In genomic region chr7:123652406-123652805, GRCh38 we compare ENCODE assay signal across 16 cellular contexts. TPM values are rescaled to one million over a fixed set of nuclear protein-coding genes. Genes with fewer than 3 reads are reported as not detected.
A peak's percentile ranks its signal among the peaks of the same experiment; 100 is the strongest.
DNase-seq lines count a peak whose midpoint lies in the region; ATAC-seq and TF ChIP-seq lines count a peak whose summit lies in the region.
"Had no signal": no experiment of that assay in that cellular context is flagged by ENCODE, and none has a peak within 500 bp of the region (broad histone marks: within the 10 kb centered on the region; RNA-seq: fewer than 3 reads in every experiment).

No MANE protein-coding gene starts in this region.

- no peak for ATAC-seq in SK-N-SH treated with all-trans-retinoic acid at 6 μM for 48 hours
- ATAC-seq: GM12878, HCT116 had no signal

- no peaks in the 10 kb centered on the region for H3K27me3 ChIP-seq in left ventricle myocardium inferior (ENCODE audit: low read depth)
- H3K27me3 ChIP-seq: BLaER1 treated with 17β-estradiol and CSF1 and Interleukin-3, amounts not matched to agents 10 nM and 100 nM had no signal

- H3K9me3 ChIP-seq in left ventricle myocardium inferior (replicated peaks): no peaks in the 10 kb centered on the region
- H3K9me3 ChIP-seq: BLaER1 treated with 17β-estradiol and CSF1 and Interleukin-3, amounts not matched to agents 10 nM and 100 nM had no signal

- DNase-seq in left ventricle myocardium inferior: no peak
- DNase-seq in cardiac septum (ENCODE audit: low spot score): no peak
- peak; percentile 55 for DNase-seq in fibroblast of mammary gland (ENCODE audit: low read depth)
- no peak for DNase-seq in activated T-cell treated with anti-CD3 and anti-CD28 coated beads, Interleukin-2, amount 50 U/mL, for 1 hour
- DNase-seq in activated CD4-positive, alpha-beta T cell treated with anti-CD3 and anti-CD28 coated beads for 1 hour: no peak
- no peak for DNase-seq in caudate nucleus (lab: John Stamatoyannopoulos, UW)
- DNase-seq: ACHN; CD4-positive, CD25-positive, alpha-beta regulatory T cell; DMS53; GM23248 had no signal

- no peak for TF ChIP-seq CTCF in left ventricle myocardium inferior (IDR thresholded peaks at IDR 0.05; ENCODE audit: borderline replicate concordance)
- TF ChIP-seq CTCF in fibroblast of mammary gland (conservative IDR thresholded peaks at IDR 0.05; ENCODE audit: control insufficient read depth, insufficient read depth, low read depth, low read length): no peak

- H3K4me1 ChIP-seq in left ventricle myocardium inferior: peaks cover 60% of the 10 kb centered on the region

- no peak overlapping the region for H3K4me3 ChIP-seq in left ventricle myocardium inferior
- no peak overlapping the region for H3K4me3 ChIP-seq in fibroblast of mammary gland (ENCODE audit: control insufficient read depth, low read depth, low read length)
- H3K4me3 ChIP-seq: BLaER1 treated with 17β-estradiol and CSF1 and Interleukin-3, amounts not matched to agents 10 nM and 100 nM; GM12878; GM23248 had no signal

- intact Hi-C loops in left ventricle myocardium inferior (cut with micrococcal nuclease): no loop called here
- intact Hi-C loops in cardiac septum (cut with DNase I): no loop called here

- no peaks in the 10 kb centered on the region for H3K36me3 ChIP-seq in left ventricle myocardium inferior
- H3K36me3 ChIP-seq: BLaER1 treated with 17β-estradiol and CSF1 and Interleukin-3, amounts not matched to agents 10 nM and 100 nM had no signal

- H3K27ac ChIP-seq in left ventricle myocardium inferior (replicated peaks) (peak overlapping the region; percentile 56), caudate nucleus (ENCODE audit: low read depth, low read length) (no peak overlapping the region)
- H3K27ac ChIP-seq: BLaER1 treated with 17β-estradiol and CSF1 and Interleukin-3, amounts not matched to agents 10 nM and 100 nM; GM23248; HL-60 had no signal

TF ChIP-seq in SK-N-SH treated with all-trans-retinoic acid at 6 μM for 48 hours, 23 proteins besides CTCF, POLR2A, EP300 and RAD21:
- TF ChIP-seq ZNF565 (CRISPR knock-in tag; conservative IDR thresholded peaks at IDR 0.05; ENCODE audit: low read depth): no peak
- peak; percentile 31; the same call in 1 of the 2 replicates for TF ChIP-seq ZNF8 (CRISPR knock-in tag; IDR thresholded peaks at IDR 0.05)
- no peak for TF ChIP-seq TOX (CRISPR knock-in tag; IDR thresholded peaks at IDR 0.05; ENCODE audit: borderline replicate concordance)
- TF ChIP-seq CSDC2 (CRISPR knock-in tag; IDR thresholded peaks at IDR 0.05): no peak
- TF ChIP-seq CSRNP3 (CRISPR knock-in tag; IDR thresholded peaks at IDR 0.05): no peak

RNA-seq across cellular contexts. Expression of gene LMOD2, which starts 3.3 kb away (rescaled TPM):
- total RNA-seq in left ventricle myocardium inferior: 888 TPM
- 1,161 TPM for total RNA-seq in cardiac septum
- total RNA-seq: A172; CD4-positive, CD25-positive, alpha-beta regulatory T cell; GM12878; GM23248 had no signal

RNA-seq across cellular contexts. Expression of gene ASB15, which starts 50.8 kb away (rescaled TPM):
- total RNA-seq in left ventricle myocardium inferior (76.8 TPM), cardiac septum (20.0 TPM)
- total RNA-seq: A172; CD4-positive, CD25-positive, alpha-beta regulatory T cell; GM12878; GM23248 had no signal
